10 cellular contexts compared by ENCODE assay signal in genomic region chr18:36693931-36694661, GRCh38.
A peak's percentile ranks its signal among the peaks of the same experiment; 100 is the strongest.
DNase-seq lines count a peak whose midpoint lies in the region; ATAC-seq and TF ChIP-seq lines count a peak whose summit lies in the region.
"Had no signal": no experiment of that assay in that cellular context is flagged by ENCODE, and none has a peak within 500 bp of the region (broad histone marks: within the 10 kb centered on the region; RNA-seq: fewer than 3 reads in every experiment).

No MANE protein-coding gene starts in this region.

- DNase-seq in DMS79 treated with DMSO at 0.1 percent for 48 hours (lab: John Stamatoyannopoulos, UW) (peak; percentile 88), NCI-H2081 treated with DMSO at 0.1 percent for 48 hours (lab: John Stamatoyannopoulos, UW) (peak; percentile 75), choroid plexus epithelial cell (ENCODE audit: low read depth) (peak; percentile 34), progenitor cell of endocrine pancreas (ENCODE audit: low spot score, unreplicated experiment) (no peak), osteocyte (ENCODE audit: extremely low spot score, unreplicated experiment) (no peak)
- DNase-seq: activated naive CD8-positive, alpha-beta T cell treated with anti-CD3 and anti-CD28 coated beads, Interleukin-2, amount 50 U/mL, for 24 hours; NCI-H1694 had no signal

- H3K27ac Mint-ChIP-seq in progenitor cell of endocrine pancreas: peak overlapping the region; percentile 26
- no peak overlapping the region for H3K27ac Mint-ChIP-seq in osteocyte (ENCODE audit: unreplicated experiment)
- H3K27ac Mint-ChIP-seq: activated naive CD8-positive, alpha-beta T cell treated with anti-CD3 and anti-CD28 coated beads, Interleukin-2, amount 50 U/mL, for 24 hours had no signal

- TF ChIP-seq CTCF in choroid plexus epithelial cell (conservative IDR thresholded peaks at IDR 0.05; ENCODE audit: low read depth, low read length) (no peak), progenitor cell of endocrine pancreas (IDR thresholded peaks at IDR 0.05; ENCODE audit: unreplicated experiment) (no peak), osteocyte (IDR thresholded peaks at IDR 0.05) (no peak)

- ATAC-seq in GM21515 (IDR thresholded peaks at IDR 0.05; ENCODE audit: unreplicated experiment): no peak
- no peak for ATAC-seq in GM21381 (IDR thresholded peaks at IDR 0.05; ENCODE audit: unreplicated experiment)
- no peak for ATAC-seq in GM21390 (IDR thresholded peaks at IDR 0.05; ENCODE audit: unreplicated experiment)
- ATAC-seq: activated naive CD8-positive, alpha-beta T cell treated with anti-CD3 and anti-CD28 coated beads, Interleukin-2, amount 50 U/mL, for 24 hours had no signal

- peaks cover 2% of the 10 kb centered on the region for H3K27me3 Mint-ChIP-seq in progenitor cell of endocrine pancreas
- H3K27me3 Mint-ChIP-seq in osteocyte (ENCODE audit: unreplicated experiment): peaks cover 11% of the 10 kb centered on the region

- no peaks in the 10 kb centered on the region for H3K36me3 Mint-ChIP-seq in progenitor cell of endocrine pancreas (ENCODE audit: insufficient read depth)
- H3K36me3 Mint-ChIP-seq in osteocyte (ENCODE audit: unreplicated experiment): no peaks in the 10 kb centered on the region

- H3K4me3 Mint-ChIP-seq in progenitor cell of endocrine pancreas (ENCODE audit: low read depth) (no peak overlapping the region), osteocyte (ENCODE audit: unreplicated experiment) (no peak overlapping the region)
- H3K4me3 Mint-ChIP-seq: activated naive CD8-positive, alpha-beta T cell treated with anti-CD3 and anti-CD28 coated beads, Interleukin-2, amount 50 U/mL, for 24 hours had no signal

- no peak overlapping the region for H3K4me3 ChIP-seq in choroid plexus epithelial cell (ENCODE audit: low read depth, low read length)

- H3K4me1 Mint-ChIP-seq in progenitor cell of endocrine pancreas (ENCODE audit: low read depth) (peaks cover 9% of the 10 kb centered on the region), osteocyte (ENCODE audit: unreplicated experiment) (no peaks in the 10 kb centered on the region)
- H3K4me1 Mint-ChIP-seq: activated naive CD8-positive, alpha-beta T cell treated with anti-CD3 and anti-CD28 coated beads, Interleukin-2, amount 50 U/mL, for 24 hours had no signal

- H3K9me3 Mint-ChIP-seq in progenitor cell of endocrine pancreas (ENCODE audit: low read depth): no peaks in the 10 kb centered on the region
- H3K9me3 Mint-ChIP-seq in osteocyte (ENCODE audit: unreplicated experiment): no peaks in the 10 kb centered on the region
- H3K9me3 Mint-ChIP-seq: activated naive CD8-positive, alpha-beta T cell treated with anti-CD3 and anti-CD28 coated beads, Interleukin-2, amount 50 U/mL, for 24 hours had no signal

Comparison
In these comparisons a context has a peak if more than half of its experiments do, and no peak if none do; other contexts are left out.
1. DNase-seq: peak in DMS79 treated with DMSO at 0.1 percent for 48 hours (single experiment), NCI-H2081 treated with DMSO at 0.1 percent for 48 hours (single experiment) and choroid plexus epithelial cell (single experiment); none in progenitor cell of endocrine pancreas (single experiment) and osteocyte (single experiment).